In genomic region chr9:121774715-121775613, GRCh38 we compare ENCODE assay signal across 18 cellular contexts.
DNase-seq lines count a peak whose midpoint lies in the region; ATAC-seq and TF ChIP-seq lines count a peak whose summit lies in the region.
"Had no signal": no experiment of that assay in that cellular context is flagged by ENCODE, and none has a peak within 500 bp of the region (broad histone marks: within the 10 kb centered on the region; RNA-seq: fewer than 3 reads in every experiment).

No MANE protein-coding gene starts in this region.

- H3K36me3 ChIP-seq in left lung: peaks cover 0 to 81% of the 10 kb centered on the region in 2 donors
- H3K36me3 ChIP-seq in suprapubic skin: peaks cover 85% of the 10 kb centered on the region

- H3K27ac ChIP-seq in left lung: no peak overlapping the region
- no peak overlapping the region for H3K27ac ChIP-seq in suprapubic skin
- H3K27ac ChIP-seq: adrenal gland, stomach had no signal

- H3K4me3 Mint-ChIP-seq in activated CD4-positive, alpha-beta memory T cell treated with anti-CD3 and anti-CD28 coated beads for 36 hours: no peak overlapping the region
- no peak overlapping the region for H3K4me3 Mint-ChIP-seq in activated CD4-positive, alpha-beta memory T cell treated with anti-CD3 and anti-CD28 coated beads, Interleukin-2, amount 10 ng/mL, durations not matched to agents 7 days and 5 days
- no peak overlapping the region for H3K4me3 Mint-ChIP-seq in T-helper 17 cell
- H3K4me3 Mint-ChIP-seq in natural killer cell: no peak overlapping the region
- H3K4me3 Mint-ChIP-seq: activated T-helper 1 cell treated with anti-CD3 and anti-CD28 coated beads, Interleukin-12 subunit alpha, Interleukin-12 subunit beta, Interleukin-2, Interleukin-4 antibody, amounts not matched to agents 30 ng/mL and 10 ng/mL and 1 ng/mL, durations not matched to agents 14 hours and 24 hours and 36 hours; CD4-positive, alpha-beta memory T cell; naive thymus-derived CD8-positive, alpha-beta T cell had no signal

- intact Hi-C loops in activated CD4-positive, alpha-beta memory T cell treated with anti-CD3 and anti-CD28 coated beads for 36 hours (cut with micrococcal nuclease): no loop called here
- intact Hi-C loops in left lung (cut with DNase I) (no loop called here), natural killer cell (cut with micrococcal nuclease) (no loop called here)

- TF ChIP-seq EP300 in suprapubic skin (IDR thresholded peaks at IDR 0.05): no peak

- TF ChIP-seq CTCF in left lung (IDR thresholded peaks at IDR 0.05) (no peak), suprapubic skin (IDR thresholded peaks at IDR 0.05) (no peak), natural killer cell (IDR thresholded peaks at IDR 0.05) (no peak)

- H3K4me1 Mint-ChIP-seq in activated CD4-positive, alpha-beta memory T cell treated with anti-CD3 and anti-CD28 coated beads for 36 hours (ENCODE audit: low read depth): no peaks in the 10 kb centered on the region
- H3K4me1 Mint-ChIP-seq in activated CD4-positive, alpha-beta memory T cell treated with anti-CD3 and anti-CD28 coated beads, Interleukin-2, amount 10 ng/mL, durations not matched to agents 7 days and 5 days: no peaks in the 10 kb centered on the region
- H3K4me1 Mint-ChIP-seq in T-helper 17 cell (no peaks in the 10 kb centered on the region), natural killer cell (no peaks in the 10 kb centered on the region)
- H3K4me1 Mint-ChIP-seq: CD4-positive, alpha-beta memory T cell had no signal

- POLR2A ChIA-PET in activated CD4-positive, alpha-beta memory T cell treated with anti-CD3 and anti-CD28 coated beads for 36 hours (lab: Charles Lee): no interaction called here
- POLR2A ChIA-PET in activated CD4-positive, alpha-beta memory T cell treated with anti-CD3 and anti-CD28 coated beads, Interleukin-2, amount 10 ng/mL, durations not matched to agents 7 days and 5 days (lab: Charles Lee): no interaction called here

- H3K4me1 ChIP-seq in left lung: no peaks in the 10 kb centered on the region
- no peaks in the 10 kb centered on the region for H3K4me1 ChIP-seq in suprapubic skin
- H3K4me1 ChIP-seq: HAP-1 had no signal

- H3K9me3 Mint-ChIP-seq in activated CD4-positive, alpha-beta memory T cell treated with anti-CD3 and anti-CD28 coated beads for 36 hours: peaks cover 3% of the 10 kb centered on the region
- no peaks in the 10 kb centered on the region for H3K9me3 Mint-ChIP-seq in activated CD4-positive, alpha-beta memory T cell treated with anti-CD3 and anti-CD28 coated beads, Interleukin-2, amount 10 ng/mL, durations not matched to agents 7 days and 5 days
- H3K9me3 Mint-ChIP-seq in natural killer cell: no peaks in the 10 kb centered on the region
- H3K9me3 Mint-ChIP-seq: activated T-helper 1 cell treated with anti-CD3 and anti-CD28 coated beads, Interleukin-12 subunit alpha, Interleukin-12 subunit beta, Interleukin-2, Interleukin-4 antibody, amounts not matched to agents 30 ng/mL and 10 ng/mL and 1 ng/mL, durations not matched to agents 14 hours and 24 hours and 36 hours had no signal

- TF ChIP-seq POLR2A in suprapubic skin (IDR thresholded peaks at IDR 0.05): no peak

- peak; percentile 6 for DNase-seq in activated CD4-positive, alpha-beta memory T cell treated with anti-CD3 and anti-CD28 coated beads for 36 hours
- no peak for DNase-seq in activated CD4-positive, alpha-beta memory T cell treated with anti-CD3 and anti-CD28 coated beads, Interleukin-2, amount 10 ng/mL, durations not matched to agents 7 days and 5 days
- DNase-seq in T-helper 17 cell (no peak), left lung (peak; percentile 28 to 74), suprapubic skin (ENCODE audit: low spot score in 2 of 2) (peak; percentile 56 to 74), natural killer cell (no peak), HPDE6-E6E7 (ENCODE audit: extremely low spot score) (no peak)
- DNase-seq in activated T-cell treated with anti-CD3 and anti-CD28 coated beads, Interleukin-2, amount 50 U/mL, for 48 hours: no peak
- DNase-seq: activated CD4-positive, alpha-beta T cell treated with anti-CD3 and anti-CD28 coated beads, Interleukin-2, amount 50 U/mL, for 4 hours; CD4-positive, alpha-beta memory T cell; foreskin melanocyte; NCI-H526; stomach had no signal

- H3K9me3 ChIP-seq in T-helper 17 cell (ENCODE audit: control insufficient read depth, low read length, poor library complexity, severe bottlenecking) (no peaks in the 10 kb centered on the region), left lung (no peaks in the 10 kb centered on the region), suprapubic skin (peaks cover 6% of the 10 kb centered on the region)
- H3K9me3 ChIP-seq: adrenal gland, HAP-1 had no signal

- peaks cover 2% of the 10 kb centered on the region for H3K27me3 Mint-ChIP-seq in activated CD4-positive, alpha-beta memory T cell treated with anti-CD3 and anti-CD28 coated beads for 36 hours
- peaks cover 14% of the 10 kb centered on the region for H3K27me3 Mint-ChIP-seq in activated CD4-positive, alpha-beta memory T cell treated with anti-CD3 and anti-CD28 coated beads, Interleukin-2, amount 10 ng/mL, durations not matched to agents 7 days and 5 days
- H3K27me3 Mint-ChIP-seq in T-helper 17 cell (peaks cover 17% of the 10 kb centered on the region), natural killer cell (ENCODE audit: low read depth in 2 of 2) (peaks cover 0 to 4% of the 10 kb centered on the region in 2 donors)

- CTCF ChIA-PET in activated CD4-positive, alpha-beta memory T cell treated with anti-CD3 and anti-CD28 coated beads for 36 hours (lab: Charles Lee): interaction anchor here (1.1 kb wide), 1 partner anchor 225 kb away, joined by 3 read pairs; no protein-coding TSS in a partner anchor
- CTCF ChIA-PET in activated CD4-positive, alpha-beta memory T cell treated with anti-CD3 and anti-CD28 coated beads, Interleukin-2, amount 10 ng/mL, durations not matched to agents 7 days and 5 days (lab: Charles Lee): no interaction called here

- no peak overlapping the region for H3K4me3 ChIP-seq in left lung
- H3K4me3 ChIP-seq in suprapubic skin: no peak overlapping the region
- H3K4me3 ChIP-seq: adrenal gland, HAP-1, stomach had no signal

- WGBS in suprapubic skin: 96% methylated on average over 22 of the region's 26 CpGs

- ATAC-seq in T-helper 17 cell: no peak
- no peak for ATAC-seq in left lung
- ATAC-seq in natural killer cell: no peak
- ATAC-seq: naive thymus-derived CD8-positive, alpha-beta T cell; Panc1 had no signal

- no peak overlapping the region for H3K27ac Mint-ChIP-seq in activated CD4-positive, alpha-beta memory T cell treated with anti-CD3 and anti-CD28 coated beads for 36 hours
- no peak overlapping the region for H3K27ac Mint-ChIP-seq in activated CD4-positive, alpha-beta memory T cell treated with anti-CD3 and anti-CD28 coated beads, Interleukin-2, amount 10 ng/mL, durations not matched to agents 7 days and 5 days
- H3K27ac Mint-ChIP-seq in T-helper 17 cell (peak overlapping the region; percentile 12), natural killer cell (no peak overlapping the region)
- H3K27ac Mint-ChIP-seq: activated T-helper 1 cell treated with anti-CD3 and anti-CD28 coated beads, Interleukin-12 subunit alpha, Interleukin-12 subunit beta, Interleukin-2, Interleukin-4 antibody, amounts not matched to agents 30 ng/mL and 10 ng/mL and 1 ng/mL, durations not matched to agents 14 hours and 24 hours and 36 hours; CD4-positive, alpha-beta memory T cell; naive thymus-derived CD8-positive, alpha-beta T cell had no signal

- no peaks in the 10 kb centered on the region for H3K36me3 Mint-ChIP-seq in activated CD4-positive, alpha-beta memory T cell treated with anti-CD3 and anti-CD28 coated beads for 36 hours
- H3K36me3 Mint-ChIP-seq in activated CD4-positive, alpha-beta memory T cell treated with anti-CD3 and anti-CD28 coated beads, Interleukin-2, amount 10 ng/mL, durations not matched to agents 7 days and 5 days (ENCODE audit: low read depth): no peaks in the 10 kb centered on the region
- no peaks in the 10 kb centered on the region for H3K36me3 Mint-ChIP-seq in T-helper 17 cell (ENCODE audit: low read depth)
- no peaks in the 10 kb centered on the region for H3K36me3 Mint-ChIP-seq in natural killer cell
- H3K36me3 Mint-ChIP-seq: CD4-positive, alpha-beta memory T cell; naive thymus-derived CD8-positive, alpha-beta T cell had no signal

- H3K27me3 ChIP-seq in left lung (no peaks in the 10 kb centered on the region), suprapubic skin (no peaks in the 10 kb centered on the region)
- H3K27me3 ChIP-seq: adrenal gland, stomach had no signal

Comparison
In these comparisons a context has a peak if more than half of its experiments do, and no peak if none do; other contexts are left out.
1. DNase-seq: peak in activated CD4-positive, alpha-beta memory T cell treated with anti-CD3 and anti-CD28 coated beads for 36 hours (single experiment), left lung (2 of 2) and suprapubic skin (2 of 2); none in activated CD4-positive, alpha-beta memory T cell treated with anti-CD3 and anti-CD28 coated beads, Interleukin-2, amount 10 ng/mL, durations not matched to agents 7 days and 5 days (single experiment), T-helper 17 cell (0 of 3), activated T-cell treated with anti-CD3 and anti-CD28 coated beads, Interleukin-2, amount 50 U/mL, for 48 hours (0 of 2), natural killer cell (single experiment) and HPDE6-E6E7 (single experiment).